Comparison of ENCODE assay signal across 24 cellular contexts in the genomic region with DNA sequence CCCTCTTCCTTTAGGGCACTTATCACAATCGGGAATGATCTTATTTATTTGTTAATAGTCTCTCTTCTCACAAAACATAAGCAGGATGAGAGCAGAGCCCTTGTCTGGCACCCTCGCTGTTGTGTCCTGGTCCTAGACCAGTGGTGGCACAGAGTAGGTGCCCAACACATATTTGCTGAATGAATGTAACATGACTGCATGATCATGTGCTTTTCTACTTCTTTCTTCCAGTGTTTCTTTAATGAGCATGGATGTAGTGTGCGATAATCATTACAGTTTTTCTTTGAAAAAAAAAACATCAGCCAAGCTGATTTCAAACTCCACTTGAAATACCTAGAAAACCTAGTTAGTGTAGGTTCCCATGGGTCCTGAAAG.
DNase-seq lines count a peak whose midpoint lies in the region; TF ChIP-seq lines count a peak whose summit lies in the region.
"Had no signal": no experiment of that assay in that cellular context is flagged by ENCODE, and none has a peak within 500 bp of the region (broad histone marks: within the 10 kb centered on the region; RNA-seq: fewer than 3 reads in every experiment).

No MANE protein-coding gene starts in this region.

- no peak overlapping the region for H2BK12ac ChIP-seq in mesenchymal stem cell (ENCODE audit: low read length in 2 of 2)

- WGBS in mesenchymal stem cell: 97% methylated on average over 3 of the region's 3 CpGs
- WGBS in stomach, 5 donors: 73 to 82% (median 75%) methylated on average over 3 of the region's 3 CpGs

- no peak overlapping the region for H3K23ac ChIP-seq in mesenchymal stem cell (ENCODE audit: low read length in 2 of 2)

- H3K27ac ChIP-seq in AG04450 (ENCODE audit: low read depth, low read length) (peak overlapping the region; percentile 75), ascending aorta (peak overlapping the region; percentile 77 to 78), mesenchymal stem cell (ENCODE audit: low read length, poor library complexity, severe bottlenecking) (no peak overlapping the region), stomach (peak overlapping the region in 3 of 5 donors; percentile 43 to 76 (median 51))
- H3K27ac ChIP-seq: A549; BLaER1 treated with 17β-estradiol and CSF1 and Interleukin-3, amounts not matched to agents 10 nM and 100 nM; RWPE1 had no signal

- CTCF ChIA-PET in AG04450 (lab: Charles Lee): interaction anchor here (2.3 kb wide), 1 partner anchor 193 kb away, joined by 9 read pairs; no protein-coding TSS in a partner anchor

- no peak overlapping the region for H3K4me2 ChIP-seq in mesenchymal stem cell (ENCODE audit: low read length, poor library complexity, severe bottlenecking)
- H3K4me2 ChIP-seq: A549 had no signal

- H3K27ac Mint-ChIP-seq in immature natural killer cell: no peak overlapping the region
- H3K27ac Mint-ChIP-seq: activated naive CD4-positive, alpha-beta T cell treated with anti-CD3 and anti-CD28 coated beads, Interleukin-2, amount 50 U/mL, for 72 hours had no signal

- no peak for DNase-seq in AG04450 (ENCODE audit: low read depth, low spot score)
- no peak for DNase-seq in ascending aorta (ENCODE audit: low spot score in 2 of 2)
- no peak for DNase-seq in mesenchymal stem cell
- no peak for DNase-seq in stomach
- no peak for DNase-seq in NCI-H446 (lab: John Stamatoyannopoulos, UW)
- DNase-seq in medulla oblongata (ENCODE audit: extremely low spot score): no peak
- DNase-seq in DMS53 (lab: John Stamatoyannopoulos, UW): no peak
- no peak for DNase-seq in immature natural killer cell
- DNase-seq: COR-L47; DMS79; effector CD8-positive, alpha-beta T cell; GF-D8; islet precursor cell; NCI-H1092; NCI-H1930; NCI-H226; NCI-H774; stimulated activated CD4-positive, alpha-beta T cell treated with anti-CD3 and anti-CD28 coated beads, Interleukin-4, amount 100 ng/mL, for 4 hours; stimulated activated naive CD4-positive, alpha-beta T cell; T1000 had no signal

- H4K8ac ChIP-seq in mesenchymal stem cell (ENCODE audit: low read length): no peak overlapping the region

- H4K91ac ChIP-seq in mesenchymal stem cell (ENCODE audit: low read length): no peak overlapping the region

- H3K9ac ChIP-seq in mesenchymal stem cell (ENCODE audit: low read length): peak overlapping the region; percentile 81
- H3K9ac ChIP-seq: BLaER1 treated with 17β-estradiol and CSF1 and Interleukin-3, amounts not matched to agents 10 nM and 100 nM had no signal

- no peaks in the 10 kb centered on the region for H3K27me3 ChIP-seq in AG04450 (ENCODE audit: control insufficient read depth, insufficient read depth, low read length)
- no peaks in the 10 kb centered on the region for H3K27me3 ChIP-seq in ascending aorta
- no peaks in the 10 kb centered on the region for H3K27me3 ChIP-seq in mesenchymal stem cell (ENCODE audit: control insufficient read depth in 1 of 2, insufficient read depth in 1 of 2, low read length in 2 of 2)
- H3K27me3 ChIP-seq in stomach: peaks cover 0 to 22% (median 0%) of the 10 kb centered on the region in 3 donors
- H3K27me3 ChIP-seq: BLaER1 treated with 17β-estradiol and CSF1 and Interleukin-3, amounts not matched to agents 10 nM and 100 nM had no signal

- H2BK15ac ChIP-seq in mesenchymal stem cell (ENCODE audit: low read depth, poor library complexity, severe bottlenecking): no peak overlapping the region

- H3K9me3 Mint-ChIP-seq in immature natural killer cell: no peaks in the 10 kb centered on the region
- H3K9me3 Mint-ChIP-seq: activated naive CD4-positive, alpha-beta T cell treated with anti-CD3 and anti-CD28 coated beads, Interleukin-2, amount 50 U/mL, for 72 hours had no signal

- no peaks in the 10 kb centered on the region for H3K79me1 ChIP-seq in mesenchymal stem cell (replicated peaks; ENCODE audit: low read length, poor library complexity, severe bottlenecking)

- no peak overlapping the region for H2BK5ac ChIP-seq in mesenchymal stem cell (ENCODE audit: low read depth, low read length, poor library complexity, severe bottlenecking)

- no peaks in the 10 kb centered on the region for H3K36me3 Mint-ChIP-seq in immature natural killer cell
- H3K36me3 Mint-ChIP-seq: activated naive CD4-positive, alpha-beta T cell treated with anti-CD3 and anti-CD28 coated beads, Interleukin-2, amount 50 U/mL, for 72 hours had no signal

- H3K36me3 ChIP-seq in ascending aorta (no peaks in the 10 kb centered on the region), mesenchymal stem cell (ENCODE audit: control insufficient read depth in 1 of 2, insufficient read depth in 2 of 2, low read depth in 1 of 2, low read length in 2 of 2) (no peaks in the 10 kb centered on the region), stomach (no peaks in the 10 kb centered on the region)
- H3K36me3 ChIP-seq: BLaER1 treated with 17β-estradiol and CSF1 and Interleukin-3, amounts not matched to agents 10 nM and 100 nM had no signal

- TF ChIP-seq EP300 in stomach (IDR thresholded peaks at IDR 0.05): no peak

- POLR2A ChIA-PET in AG04450 (lab: Yijun Ruan, JAX): interaction anchor here (1.6 kb wide), 1 partner anchor 8 kb away, joined by 5 read pairs; no protein-coding TSS in a partner anchor

- H3K4me1 ChIP-seq in ascending aorta (peaks cover 0 to 9% of the 10 kb centered on the region in 2 donors), mesenchymal stem cell (ENCODE audit: control insufficient read depth, insufficient read depth, low read depth, low read length) (peaks cover 1% of the 10 kb centered on the region), stomach (peaks cover 0 to 4% (median 0%) of the 10 kb centered on the region in 4 donors)
- H3K4me1 ChIP-seq: A549 had no signal

- intact Hi-C loops in ascending aorta (cut with DNase I): no loop called here
- intact Hi-C loops in stomach (cut with DNase I; ENCODE audit: low total_unique reads): no loop called here

- H3K4me3 Mint-ChIP-seq in immature natural killer cell: no peak overlapping the region

- no peak overlapping the region for H3K14ac ChIP-seq in mesenchymal stem cell (ENCODE audit: low read length in 2 of 2)

- H2AFZ ChIP-seq in mesenchymal stem cell (ENCODE audit: low read depth, low read length): no peak overlapping the region

- no peak for TF ChIP-seq POLR2A in stomach (IDR thresholded peaks at IDR 0.05)

- H3K9me3 ChIP-seq in AG04450 (ENCODE audit: control insufficient read depth, insufficient read depth, low read length) (no peaks in the 10 kb centered on the region), ascending aorta (no peaks in the 10 kb centered on the region), mesenchymal stem cell (ENCODE audit: control insufficient read depth, low read length) (no peaks in the 10 kb centered on the region), stomach (no peaks in the 10 kb centered on the region)
- H3K9me3 ChIP-seq: A549; BLaER1 treated with 17β-estradiol and CSF1 and Interleukin-3, amounts not matched to agents 10 nM and 100 nM had no signal

- H3K4me3 ChIP-seq in AG04450 (ENCODE audit: low read depth, low read length): no peak overlapping the region
- peak overlapping the region in 1 of 2 donors; percentile 40 for H3K4me3 ChIP-seq in ascending aorta
- peak overlapping the region in 1 of 2 experiments; percentile 50 for H3K4me3 ChIP-seq in mesenchymal stem cell (ENCODE audit: insufficient read depth in 1 of 2, low read depth in 1 of 2, low read length in 2 of 2)
- H3K4me3 ChIP-seq in stomach: no peak overlapping the region
- H3K4me3 ChIP-seq: A549; BLaER1 treated with 17β-estradiol and CSF1 and Interleukin-3, amounts not matched to agents 10 nM and 100 nM had no signal

- H2BK120ac ChIP-seq in mesenchymal stem cell (ENCODE audit: low read depth, low read length): peak overlapping the region; percentile 75

- H3K4me1 Mint-ChIP-seq in immature natural killer cell: no peaks in the 10 kb centered on the region

- peak overlapping the region in 1 of 2 experiments; percentile 45 for H3K18ac ChIP-seq in mesenchymal stem cell (ENCODE audit: low read depth in 1 of 2, low read length in 2 of 2)

- TF ChIP-seq CTCF in AG04450 (IDR thresholded peaks at IDR 0.05; ENCODE audit: low read depth, low read length) (no peak), ascending aorta (IDR thresholded peaks at IDR 0.05) (no peak), stomach (IDR thresholded peaks at IDR 0.05) (no peak)

- H3K27me3 Mint-ChIP-seq in immature natural killer cell (ENCODE audit: low read depth in 3 of 3): peaks cover 2 to 7% (median 5%) of the 10 kb centered on the region in 3 donors

- no peak overlapping the region for H3K4ac ChIP-seq in mesenchymal stem cell (ENCODE audit: low read depth in 1 of 2, low read length in 2 of 2)

- no peak overlapping the region for H2AK5ac ChIP-seq in mesenchymal stem cell (ENCODE audit: low read length, severe bottlenecking)
